Comparison of ENCODE assay signal across 9 cellular contexts in the genomic region with DNA sequence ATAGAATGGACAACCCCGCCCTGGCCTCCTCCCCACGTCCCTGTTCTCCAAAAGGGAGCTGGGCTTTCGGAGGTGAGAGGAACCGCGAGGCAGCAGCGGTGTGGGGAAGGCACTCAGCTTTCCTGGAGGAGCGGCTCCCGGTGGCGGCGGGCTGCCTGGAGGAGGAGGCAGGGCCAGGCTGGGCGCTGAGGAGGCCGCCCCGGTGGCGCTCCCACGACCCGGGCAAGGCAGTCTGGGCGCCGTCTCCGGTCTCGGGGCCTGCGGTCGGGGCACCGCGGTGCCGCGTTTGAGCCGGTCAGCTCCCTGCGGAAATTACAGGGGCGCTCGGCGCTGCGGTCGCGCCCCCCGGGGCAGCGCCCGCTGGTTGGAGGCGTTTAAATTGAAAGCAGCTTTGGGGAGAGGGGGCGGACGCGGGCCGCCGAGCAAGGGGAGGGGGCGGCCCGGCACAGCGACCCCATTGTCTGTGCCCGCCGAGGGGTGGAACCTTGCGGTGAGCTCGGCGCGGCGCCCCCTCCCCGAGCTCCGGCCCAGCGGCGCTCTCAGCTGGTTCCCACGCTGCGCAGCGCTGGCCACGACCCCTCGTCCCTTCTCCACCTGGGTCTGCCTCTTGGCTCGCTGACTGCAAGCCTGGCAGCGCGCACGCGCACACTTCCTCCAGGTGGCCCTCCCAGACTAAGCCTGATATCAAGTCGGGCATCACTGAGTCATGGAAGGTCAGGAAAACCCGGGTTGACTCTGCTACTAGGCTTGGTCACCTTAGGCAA. TPM values are rescaled to one million over a fixed set of nuclear protein-coding genes. Genes with fewer than 3 reads are reported as not detected.
DNase-seq lines count a peak whose midpoint lies in the region; ATAC-seq, FAIRE-seq and TF ChIP-seq lines count a peak whose summit lies in the region.
"Had no signal": no experiment of that assay in that cellular context is flagged by ENCODE, and none has a peak within 500 bp of the region (broad histone marks: within the 10 kb centered on the region; RNA-seq: fewer than 3 reads in every experiment).

No MANE protein-coding gene starts in this region.

- H3K4me1 ChIP-seq in foreskin keratinocyte (no peaks in the 10 kb centered on the region), small intestine (ENCODE audit: control insufficient read depth in 2 of 2, insufficient read depth in 1 of 2, low read depth in 1 of 2, low read length in 1 of 2) (no peaks in the 10 kb centered on the region)

- no peak overlapping the region for H3K4me3 ChIP-seq in small intestine (ENCODE audit: low read depth in 1 of 2, low read length in 2 of 2)

- H3K9me3 ChIP-seq in small intestine (ENCODE audit: control insufficient read depth, low read depth), result no peaks in the 10 kb centered on the region

- H3K27ac ChIP-seq in foreskin keratinocyte, result no peak overlapping the region
- H3K27ac ChIP-seq in small intestine (ENCODE audit: low read depth in 1 of 2, low read length in 1 of 2), result no peak overlapping the region

- H3K27me3 ChIP-seq in foreskin keratinocyte (peaks cover 73% of the 10 kb centered on the region), small intestine (ENCODE audit: control insufficient read depth in 2 of 2, insufficient read depth in 2 of 2, low read length in 2 of 2) (peaks cover 3 to 44% of the 10 kb centered on the region in 2 donors)

- peak; percentile 65 for ATAC-seq in foreskin keratinocyte
- ATAC-seq in left ventricle myocardium superior, result no peak
- ATAC-seq in HG02981 (IDR thresholded peaks at IDR 0.05; ENCODE audit: unreplicated experiment), result no peak

- H3K27me3 Mint-ChIP-seq in T-helper 2 cell treated with Interferon-gamma antibody and Interleukin-4, amounts not matched to agents 5 μg/mL and 100 μg/mL, for 36 hours (ENCODE audit: low read depth), result peaks cover 60% of the 10 kb centered on the region

- no peak overlapping the region for H3K4me3 Mint-ChIP-seq in T-helper 2 cell treated with Interferon-gamma antibody and Interleukin-4, amounts not matched to agents 5 μg/mL and 100 μg/mL, for 36 hours

- intact Hi-C loops in left ventricle myocardium superior (cut with micrococcal nuclease), result no loop called here

- WGBS in small intestine, 3 donors, result 3 to 8% (median 7%) methylated on average over 48 to 69 of the region's 69 CpGs

- H3K27ac Mint-ChIP-seq in T-helper 2 cell treated with Interferon-gamma antibody and Interleukin-4, amounts not matched to agents 5 μg/mL and 100 μg/mL, for 36 hours, result no peak overlapping the region

- no peaks in the 10 kb centered on the region for H3K9me3 Mint-ChIP-seq in T-helper 2 cell treated with Interferon-gamma antibody and Interleukin-4, amounts not matched to agents 5 μg/mL and 100 μg/mL, for 36 hours

- H3K4me1 Mint-ChIP-seq in T-helper 2 cell treated with Interferon-gamma antibody and Interleukin-4, amounts not matched to agents 5 μg/mL and 100 μg/mL, for 36 hours (ENCODE audit: low read depth), result peaks cover 2% of the 10 kb centered on the region

- no peak for TF ChIP-seq CTCF in foreskin keratinocyte (conservative IDR thresholded peaks at IDR 0.05)

- no peak for FAIRE-seq in small intestine (lab: Jason Lieb, UNC)

- H3K36me3 Mint-ChIP-seq in T-helper 2 cell treated with Interferon-gamma antibody and Interleukin-4, amounts not matched to agents 5 μg/mL and 100 μg/mL, for 36 hours (ENCODE audit: low read depth), result no peaks in the 10 kb centered on the region

- H3K36me3 ChIP-seq in small intestine (ENCODE audit: control insufficient read depth in 2 of 2, insufficient read depth in 2 of 2, low read length in 2 of 2), result no peaks in the 10 kb centered on the region

- DNase-seq in ELF-1 (ENCODE audit: low read depth, low spot score) (peak; percentile 71), foreskin keratinocyte (peak; percentile 16 to 49), small intestine (peak; percentile 11), D341Med (ENCODE audit: low spot score) (no peak), left ventricle myocardium superior (no peak), NCI-H774 (lab: John Stamatoyannopoulos, UW) (no peak)
- peak; percentile 48 for DNase-seq in T-helper 2 cell treated with Interferon-gamma antibody and Interleukin-4, amounts not matched to agents 5 μg/mL and 100 μg/mL, for 36 hours (ENCODE audit: low spot score)
- DNase-seq: NCI-H510A had no signal

RNA-seq across cellular contexts. Expression of a gene that starts 58.7 kb away (rescaled TPM):
- 0.14 TPM in 1 of 2 replicates, not detected in the other for total RNA-seq in foreskin keratinocyte
- 0.19 and 0.23 TPM in 2 replicates for polyA plus RNA-seq in foreskin keratinocyte
- polyA plus RNA-seq in small intestine, result 1 to 10 TPM in 1 of 3 donors, not detected in 2; 1.3 TPM
- not detected for total RNA-seq in left ventricle myocardium superior

Comparison
In these comparisons a context has a peak if more than half of its experiments do, and no peak if none do; other contexts are left out.
1. DNase-seq: peak in ELF-1 (single experiment), T-helper 2 cell treated with Interferon-gamma antibody and Interleukin-4, amounts not matched to agents 5 μg/mL and 100 μg/mL, for 36 hours (single experiment), foreskin keratinocyte (2 of 2) and small intestine (single experiment); none in D341Med (single experiment), left ventricle myocardium superior (single experiment) and NCI-H774 (single experiment).